In the genomic region with DNA sequence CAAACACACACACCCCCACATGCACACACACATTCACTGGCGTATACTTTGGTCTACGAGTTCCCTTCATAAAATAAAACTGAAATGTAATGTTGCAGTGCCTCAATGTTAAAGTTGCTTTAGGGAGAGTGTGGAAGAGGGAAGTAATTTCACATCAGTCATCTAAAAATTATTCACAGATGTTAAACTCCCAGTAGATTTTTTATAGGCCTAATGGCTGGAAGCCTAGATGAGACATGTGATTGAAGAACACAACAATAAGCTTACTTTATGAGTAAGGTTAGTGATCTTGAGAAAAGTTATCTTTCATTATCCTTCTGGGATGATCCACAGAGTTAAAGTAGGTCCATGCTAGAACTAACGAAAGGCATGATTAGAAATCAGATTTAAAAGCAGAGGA, we compare ENCODE assay signal across 29 cellular contexts.
DNase-seq lines count a peak whose midpoint lies in the region; ATAC-seq, FAIRE-seq and TF ChIP-seq lines count a peak whose summit lies in the region.
"Had no signal": no experiment of that assay in that cellular context is flagged by ENCODE, and none has a peak within 500 bp of the region (broad histone marks: within the 10 kb centered on the region; RNA-seq: fewer than 3 reads in every experiment).

No MANE protein-coding gene starts in this region.

- no peak overlapping the region for H2BK12ac ChIP-seq in mesenchymal stem cell (ENCODE audit: low read length in 2 of 2)

- no peaks in the 10 kb centered on the region for H3K4me1 ChIP-seq in mesenchymal stem cell (ENCODE audit: control insufficient read depth, insufficient read depth, low read depth, low read length)
- H3K4me1 ChIP-seq: testis had no signal

- no peak overlapping the region for H3K18ac ChIP-seq in mesenchymal stem cell (ENCODE audit: low read depth in 1 of 2, low read length in 2 of 2)

- H3K9ac ChIP-seq in mesenchymal stem cell (ENCODE audit: low read length): peak overlapping the region; percentile 46

- H2AK5ac ChIP-seq in mesenchymal stem cell (ENCODE audit: low read length, severe bottlenecking): no peak overlapping the region

- H4K8ac ChIP-seq in mesenchymal stem cell (ENCODE audit: low read length): no peak overlapping the region

- H3K14ac ChIP-seq in mesenchymal stem cell (ENCODE audit: low read length in 2 of 2): no peak overlapping the region

- peak; percentile 16 for FAIRE-seq in D721Med (lab: Jason Lieb, UNC)
- peak; percentile 97 for FAIRE-seq in endometrium (lab: Jason Lieb, UNC)
- FAIRE-seq: G401.6, small intestine had no signal

- H3K9me3 ChIP-seq in MG63: no peaks in the 10 kb centered on the region; the same call in 1 of the 2 replicates
- no peaks in the 10 kb centered on the region for H3K9me3 ChIP-seq in mesenchymal stem cell (ENCODE audit: control insufficient read depth, low read length)
- H3K9me3 ChIP-seq: testis had no signal

- no peak overlapping the region for H4K91ac ChIP-seq in mesenchymal stem cell (ENCODE audit: low read length)

- no peak overlapping the region for H3K4me2 ChIP-seq in mesenchymal stem cell (ENCODE audit: low read length, poor library complexity, severe bottlenecking)

- H2BK120ac ChIP-seq in mesenchymal stem cell (ENCODE audit: low read depth, low read length): no peak overlapping the region

- no peaks in the 10 kb centered on the region for H3K79me1 ChIP-seq in mesenchymal stem cell (replicated peaks; ENCODE audit: low read length, poor library complexity, severe bottlenecking)

- no peak overlapping the region for H2BK15ac ChIP-seq in mesenchymal stem cell (ENCODE audit: low read depth, poor library complexity, severe bottlenecking)

- no peak overlapping the region for H3K27ac ChIP-seq in mesenchymal stem cell (ENCODE audit: low read length, poor library complexity, severe bottlenecking)
- H3K27ac ChIP-seq: SK-N-MC, testis had no signal

- DNase-seq in D721Med (ENCODE audit: insufficient read length, low spot score) (no peak), MG63 (peak; percentile 29), mesenchymal stem cell (no peak), NCI-H2171 (lab: John Stamatoyannopoulos, UW) (no peak), AG08395 (ENCODE audit: low spot score) (no peak)
- DNase-seq: ACHN; activated CD4-positive, CD25-positive, alpha-beta regulatory T cell; activated CD8-positive, alpha-beta memory T cell treated with anti-CD3 and anti-CD28 coated beads, Interleukin-2, amount 10 ng/mL, durations not matched to agents 7 days and 5 days; activated gamma-delta T cell; activated naive CD8-positive, alpha-beta T cell treated with anti-CD3 and anti-CD28 coated beads for 36 hours; activated T-cell treated with anti-CD3 and anti-CD28 coated beads, Interleukin-2, amount 50 U/mL, for 4 hours; aorta; caudate nucleus; cortex of kidney; effector memory CD4-positive, alpha-beta T cell; hippocampal formation; NCI-H1048; NCI-H187; NCI-H2171 treated with DMSO at 0.1 percent for 48 hours; NCI-H510A treated with DMSO at 0.1 percent for 48 hours; nephron progenitor cell; small intestine; stimulated activated naive CD8-positive, alpha-beta T cell treated with anti-CD3 and anti-CD28 coated beads, Interleukin-15, Interleukin-2, amounts not matched to agents 100 U/mL and 50 U/mL, for 24 hours; T-helper 1 cell; testis had no signal

- H3K4ac ChIP-seq in mesenchymal stem cell (ENCODE audit: low read depth in 1 of 2, low read length in 2 of 2): no peak overlapping the region

- H3K36me3 ChIP-seq in MG63 (no peaks in the 10 kb centered on the region), mesenchymal stem cell (ENCODE audit: control insufficient read depth in 1 of 2, insufficient read depth in 2 of 2, low read depth in 1 of 2, low read length in 2 of 2) (no peaks in the 10 kb centered on the region)

- H2AFZ ChIP-seq in mesenchymal stem cell (ENCODE audit: low read depth, low read length): no peak overlapping the region

- no peak for ATAC-seq in GM21619 (IDR thresholded peaks at IDR 0.05; ENCODE audit: unreplicated experiment)
- ATAC-seq: activated CD8-positive, alpha-beta memory T cell treated with anti-CD3 and anti-CD28 coated beads, Interleukin-2, amount 10 ng/mL, durations not matched to agents 7 days and 5 days; activated T-cell treated with anti-CD3 and anti-CD28 coated beads, Interleukin-2, amount 50 U/mL, for 4 hours; stimulated activated naive CD8-positive, alpha-beta T cell treated with anti-CD3 and anti-CD28 coated beads, Interleukin-15, Interleukin-2, amounts not matched to agents 100 U/mL and 50 U/mL, for 24 hours had no signal

- WGBS in mesenchymal stem cell: 87% methylated on average over 3 of the region's 3 CpGs

- H3K4me3 ChIP-seq in MG63 (no peak overlapping the region), mesenchymal stem cell (ENCODE audit: insufficient read depth in 1 of 2, low read depth in 1 of 2, low read length in 2 of 2) (peak overlapping the region in 1 of 2 experiments; percentile 33)
- H3K4me3 ChIP-seq: SK-N-MC, testis had no signal

- TF ChIP-seq CTCF in D721Med (IDR thresholded peaks at IDR 0.05; ENCODE audit: insufficient read depth, missing control alignments): no peak

- H3K23ac ChIP-seq in mesenchymal stem cell (ENCODE audit: low read length in 2 of 2): no peak overlapping the region

- H3K27me3 ChIP-seq in MG63 (no peaks in the 10 kb centered on the region), mesenchymal stem cell (ENCODE audit: control insufficient read depth in 1 of 2, insufficient read depth in 1 of 2, low read length in 2 of 2) (no peaks in the 10 kb centered on the region)
- H3K27me3 ChIP-seq: testis had no signal

- no peak overlapping the region for H2BK5ac ChIP-seq in mesenchymal stem cell (ENCODE audit: low read depth, low read length, poor library complexity, severe bottlenecking)
